ENCODE assay signal across 8 cellular contexts in genomic region chr7:6577369-6578113, GRCh38. TPM values are rescaled to one million over a fixed set of nuclear protein-coding genes. Genes with fewer than 3 reads are reported as not detected.
DNase-seq lines count a peak whose midpoint lies in the region; ATAC-seq, FAIRE-seq and TF ChIP-seq lines count a peak whose summit lies in the region.

ZDHHC4 (plus strand) TSS chr7:6577454; CDS start chr7:6580562, 3,108 bp downstream.

- peaks cover 8 to 18% of the 10 kb centered on the region in 2 donors for H3K36me3 ChIP-seq in kidney (ENCODE audit: control insufficient read depth in 1 of 2, insufficient read depth in 2 of 2, low read length in 2 of 2)

- H3K27ac ChIP-seq in kidney (ENCODE audit: low read depth in 2 of 2, low read length in 2 of 2): peak within 1 kb of the TSS; percentile 82 to 87

- H3K9ac ChIP-seq in kidney (ENCODE audit: low read length in 2 of 2): peak within 1 kb of the TSS; percentile 20 to 70

- TF ChIP-seq CTCF in AG09309 (IDR thresholded peaks at IDR 0.05; ENCODE audit: control insufficient read depth, insufficient read depth, low read depth, low read length, missing control alignments) (no peak), kidney (IDR thresholded peaks at IDR 0.05; ENCODE audit: borderline replicate concordance, extremely low read depth, insufficient read depth) (no peak)

- FAIRE-seq in kidney (lab: Jason Lieb, UNC): no peak

- intact Hi-C loops in kidney (cut with DNase I): no loop called here

- no peaks in the 10 kb centered on the region for H3K4me1 ChIP-seq in kidney (ENCODE audit: control insufficient read depth in 1 of 2, insufficient read depth in 1 of 2, low read depth in 1 of 2, low read length in 2 of 2)

- no peaks in the 10 kb centered on the region for H3K9me3 ChIP-seq in kidney (ENCODE audit: control insufficient read depth in 1 of 2, low read length in 2 of 2)

- ATAC-seq in GM19023 (IDR thresholded peaks at IDR 0.05; ENCODE audit: unreplicated experiment) (peak; percentile 93), HG03196 (IDR thresholded peaks at IDR 0.05; ENCODE audit: unreplicated experiment) (peak; percentile 95)

- no peak for DNase-seq in AG09309 (ENCODE audit: low read depth)
- peak; percentile 64 for DNase-seq in NCI-H345 treated with DMSO at 0.1 percent for 48 hours (lab: John Stamatoyannopoulos, UW; ENCODE audit: unreplicated experiment)
- DNase-seq in activated CD4-positive, CD25-positive, alpha-beta regulatory T cell treated with anti-CD3 and anti-CD28 coated beads, Interleukin-2, amount 50 U/mL, for 16 hours (ENCODE audit: low read depth, low spot score): peak; percentile 71
- DNase-seq in central memory CD4-positive, alpha-beta T cell: peak; percentile 78
- DNase-seq in kidney: peak; percentile 97
- peak; percentile 69 to 83 for DNase-seq in stimulated activated CD4-positive, alpha-beta T cell treated with anti-CD3 and anti-CD28 coated beads, Interleukin-15, amount 100 ng/mL, for 1 hour (ENCODE audit: low read depth in 1 of 2, low spot score in 1 of 2)

- H3K4me3 ChIP-seq in AG09309 (ENCODE audit: control insufficient read depth, low read depth, low read length) (peak within 1 kb of the TSS; percentile 83), kidney (ENCODE audit: low read length in 2 of 2) (peak within 1 kb of the TSS; percentile 61 to 81)

RNA-seq across cellular contexts. Expression of gene ZDHHC4, which starts in this region (rescaled TPM):
- total RNA-seq in kidney: 62.4 TPM
- polyA plus RNA-seq in kidney (ENCODE audit: insufficient read depth, low read depth, low replicate concordance): 84.1 TPM
